Comparison of ENCODE assay signal across 22 cellular contexts in genomic region chr1:164647211-164647610, GRCh38.
DNase-seq lines count a peak whose midpoint lies in the region; ATAC-seq, FAIRE-seq and TF ChIP-seq lines count a peak whose summit lies in the region.
"Had no signal": no experiment of that assay in that cellular context is flagged by ENCODE, and none has a peak within 500 bp of the region (broad histone marks: within the 10 kb centered on the region; RNA-seq: fewer than 3 reads in every experiment).

No MANE protein-coding gene starts in this region.

- no peaks in the 10 kb centered on the region for H3K36me3 Mint-ChIP-seq in naive thymus-derived CD4-positive, alpha-beta T cell
- H3K36me3 Mint-ChIP-seq: memory B cell had no signal

- H3K27ac ChIP-seq in small intestine (ENCODE audit: low read depth in 1 of 2, low read length in 1 of 2) = peak overlapping the region; percentile 50 to 83
- H3K27ac ChIP-seq in naive thymus-derived CD4-positive, alpha-beta T cell (ENCODE audit: low read depth, low read length) = no peak overlapping the region
- H3K27ac ChIP-seq: ascending aorta, HL-60, thoracic aorta had no signal

- no peaks in the 10 kb centered on the region for H3K27me3 ChIP-seq in small intestine (ENCODE audit: control insufficient read depth in 2 of 2, insufficient read depth in 2 of 2, low read length in 2 of 2)
- H3K27me3 ChIP-seq in naive thymus-derived CD4-positive, alpha-beta T cell (ENCODE audit: control insufficient read depth in 2 of 2, insufficient read depth in 2 of 2, low read length in 2 of 2) = no peaks in the 10 kb centered on the region
- H3K27me3 ChIP-seq: ascending aorta had no signal

- TF ChIP-seq CTCF in mucosa of descending colon (IDR thresholded peaks at IDR 0.05) = no peak

- intact Hi-C loops in mucosa of descending colon (cut with DNase I, micrococcal nuclease) = no loop called here
- intact Hi-C loops in naive thymus-derived CD4-positive, alpha-beta T cell (cut with micrococcal nuclease) = no loop called here

- H3K4me1 ChIP-seq in mucosa of descending colon (ENCODE audit: low read depth) = peaks cover 43% of the 10 kb centered on the region
- peaks cover 10 to 20% of the 10 kb centered on the region in 2 donors for H3K4me1 ChIP-seq in small intestine (ENCODE audit: control insufficient read depth in 2 of 2, insufficient read depth in 1 of 2, low read depth in 1 of 2, low read length in 1 of 2)
- H3K4me1 ChIP-seq in naive thymus-derived CD4-positive, alpha-beta T cell (ENCODE audit: control insufficient read depth in 2 of 2, insufficient read depth in 2 of 2, low read length in 2 of 2) = no peaks in the 10 kb centered on the region

- CTCF ChIA-PET in naive thymus-derived CD4-positive, alpha-beta T cell (lab: Charles Lee) = no interaction called here

- no peak overlapping the region for H3K27ac Mint-ChIP-seq in naive thymus-derived CD4-positive, alpha-beta T cell
- H3K27ac Mint-ChIP-seq: activated CD4-positive, alpha-beta T cell treated with anti-CD3 and anti-CD28 coated beads, Interleukin-2, amount 10 ng/mL, durations not matched to agents 24 days and 14 days; memory B cell had no signal

- H3K36me3 ChIP-seq in mucosa of descending colon (ENCODE audit: low read depth) (no peaks in the 10 kb centered on the region), small intestine (ENCODE audit: control insufficient read depth in 2 of 2, insufficient read depth in 2 of 2, low read length in 2 of 2) (no peaks in the 10 kb centered on the region)
- no peaks in the 10 kb centered on the region for H3K36me3 ChIP-seq in naive thymus-derived CD4-positive, alpha-beta T cell (ENCODE audit: control insufficient read depth in 2 of 3, insufficient read depth in 3 of 3, low read length in 3 of 3)
- H3K36me3 ChIP-seq: ascending aorta, thoracic aorta had no signal

- H3K9me3 ChIP-seq in mucosa of descending colon (no peaks in the 10 kb centered on the region), small intestine (ENCODE audit: control insufficient read depth, low read depth) (no peaks in the 10 kb centered on the region)
- no peaks in the 10 kb centered on the region for H3K9me3 ChIP-seq in naive thymus-derived CD4-positive, alpha-beta T cell (ENCODE audit: control insufficient read depth in 2 of 3, low read length in 3 of 3)
- H3K9me3 ChIP-seq: ascending aorta, SK-N-SH, thoracic aorta had no signal

- H3K27me3 Mint-ChIP-seq in naive thymus-derived CD4-positive, alpha-beta T cell = peaks cover 0 to 7% (median 0%) of the 10 kb centered on the region in 5 donors
- H3K27me3 Mint-ChIP-seq: activated CD4-positive, alpha-beta T cell treated with anti-CD3 and anti-CD28 coated beads, Interleukin-2, amount 10 ng/mL, durations not matched to agents 24 days and 14 days; memory B cell had no signal

- peaks cover 0 to 7% (median 6%) of the 10 kb centered on the region in 7 donors for H3K4me1 Mint-ChIP-seq in naive thymus-derived CD4-positive, alpha-beta T cell
- H3K4me1 Mint-ChIP-seq: memory B cell had no signal

- H3K9me3 Mint-ChIP-seq in naive thymus-derived CD4-positive, alpha-beta T cell = peaks cover 0 to 8% (median 0%) of the 10 kb centered on the region in 11 donors
- H3K9me3 Mint-ChIP-seq: memory B cell had no signal

- peak; percentile 71 for ATAC-seq in mucosa of descending colon
- no peak for ATAC-seq in naive thymus-derived CD4-positive, alpha-beta T cell
- no peak for ATAC-seq in HG03280 (IDR thresholded peaks at IDR 0.05; ENCODE audit: unreplicated experiment)
- ATAC-seq in GM19467 (IDR thresholded peaks at IDR 0.05; ENCODE audit: unreplicated experiment) = no peak

- peak; percentile 82 for FAIRE-seq in endometrium (lab: Jason Lieb, UNC)
- no peak for FAIRE-seq in small intestine (lab: Jason Lieb, UNC)
- FAIRE-seq: endothelial cell of umbilical vein, G401.6, GM12892 had no signal

- WGBS in small intestine, 3 donors = 10 to 42% (median 39%) methylated on average over 6 of the region's 6 CpGs

- DNase-seq in LoVo (ENCODE audit: low spot score) (peak; percentile 40), mucosa of descending colon (peak in 2 of 3 donors; percentile 63 to 72), small intestine (peak; percentile 69), inferior parietal cortex (ENCODE audit: extremely low spot score) (no peak)
- DNase-seq in naive thymus-derived CD4-positive, alpha-beta T cell = no peak
- DNase-seq: activated CD4-positive, alpha-beta T cell treated with anti-CD3 and anti-CD28 coated beads, Interleukin-2, amount 10 ng/mL, durations not matched to agents 24 days and 14 days; activated CD8-positive, alpha-beta memory T cell treated with anti-CD3 and anti-CD28 coated beads, Interleukin-2, amount 50 U/mL, for 48 hours; activated naive CD4-positive, alpha-beta T cell treated with Interleukin-2 at 50 U/mL for 16 hours; foreskin melanocyte; NCI-H1092 treated with DMSO at 0.1 percent for 48 hours; NCI-H69; SK-N-SH had no signal

- H3K4me3 ChIP-seq in mucosa of descending colon (no peak overlapping the region), small intestine (ENCODE audit: low read depth in 1 of 2, low read length in 2 of 2) (no peak overlapping the region)
- no peak overlapping the region for H3K4me3 ChIP-seq in naive thymus-derived CD4-positive, alpha-beta T cell (ENCODE audit: low read length)
- H3K4me3 ChIP-seq: ascending aorta, thoracic aorta had no signal

- POLR2A ChIA-PET in naive thymus-derived CD4-positive, alpha-beta T cell (lab: Charles Lee) = no interaction called here

- no peak overlapping the region for H3K4me3 Mint-ChIP-seq in naive thymus-derived CD4-positive, alpha-beta T cell
- H3K4me3 Mint-ChIP-seq: activated CD4-positive, alpha-beta T cell treated with anti-CD3 and anti-CD28 coated beads, Interleukin-2, amount 10 ng/mL, durations not matched to agents 24 days and 14 days; memory B cell had no signal

Comparison
In these comparisons a context has a peak if more than half of its experiments do, and no peak if none do; other contexts are left out.
1. DNase-seq: peak in LoVo (single experiment), mucosa of descending colon (2 of 3) and small intestine (single experiment); none in naive thymus-derived CD4-positive, alpha-beta T cell (0 of 9) and inferior parietal cortex (single experiment).